23 cellular contexts compared by ENCODE assay signal in the genomic region with DNA sequence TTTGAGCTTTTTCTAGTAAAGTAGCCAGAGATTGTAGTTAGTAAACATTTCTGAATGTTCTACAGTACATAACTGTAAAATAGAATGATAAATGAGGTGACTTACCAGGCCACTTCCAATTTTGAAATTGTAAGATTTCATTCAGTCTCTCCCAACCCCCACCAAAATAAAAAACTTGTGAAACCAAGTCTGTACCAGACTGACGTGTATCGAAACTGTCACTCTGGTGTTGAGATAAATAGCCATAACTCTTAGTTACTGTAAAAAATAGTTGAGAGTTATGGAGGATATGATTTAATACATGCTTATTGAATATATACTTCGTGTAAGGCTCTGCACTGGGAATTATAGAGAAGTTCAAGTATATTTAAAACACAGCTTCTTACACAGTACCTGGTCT.
DNase-seq lines count a peak whose midpoint lies in the region; ATAC-seq lines count a peak whose summit lies in the region.
"Had no signal": no experiment of that assay in that cellular context is flagged by ENCODE, and none has a peak within 500 bp of the region (broad histone marks: within the 10 kb centered on the region; RNA-seq: fewer than 3 reads in every experiment).

No MANE protein-coding gene starts in this region.

- H3K27ac Mint-ChIP-seq in effector memory CD8-positive, alpha-beta T cell = peak overlapping the region in 1 of 2 donors; percentile 5
- H3K27ac Mint-ChIP-seq: activated naive CD8-positive, alpha-beta T cell treated with anti-CD3 and anti-CD28 coated beads, Interleukin-2, amount 50 U/mL, for 24 hours; stimulated activated naive B cell treated with anti-CD40 and anti-IgM and Interleukin-4, amounts not matched to agents 10 μg/mL and 1 μg/mL and 100 μg/mL, for 72 hours had no signal

- no peak for DNase-seq in effector memory CD8-positive, alpha-beta T cell
- DNase-seq in inferior parietal cortex (ENCODE audit: extremely low spot score) = no peak
- DNase-seq in DMS153 (lab: John Stamatoyannopoulos, UW) = no peak
- no peak for DNase-seq in activated CD4-positive, alpha-beta T cell treated with anti-CD3 and anti-CD28 coated beads, Interleukin-2, amount 50 U/mL, for 4 hours
- DNase-seq: activated CD4-positive, alpha-beta T cell treated with anti-CD3 and anti-CD28 coated beads, Interleukin-2, amount 50 U/mL, for 1 hour; activated gamma-delta T cell; activated naive CD8-positive, alpha-beta T cell treated with anti-CD3 and anti-CD28 coated beads, Interleukin-2, amount 50 U/mL, for 24 hours; C1 segment of cervical spinal cord; Calu3; effector CD8-positive, alpha-beta T cell; hypothalamus; islet precursor cell; mucosa of descending colon; NCI-H1092; NCI-H2081; small intestine; stimulated activated naive B cell treated with anti-CD40 and anti-IgM and Interleukin-4, amounts not matched to agents 10 μg/mL and 1 μg/mL and 100 μg/mL, for 72 hours; uterus had no signal

- peaks cover 9 to 11% of the 10 kb centered on the region in 2 donors for H3K4me1 Mint-ChIP-seq in effector memory CD8-positive, alpha-beta T cell (ENCODE audit: low read depth in 2 of 2)
- H3K4me1 Mint-ChIP-seq: activated naive CD8-positive, alpha-beta T cell treated with anti-CD3 and anti-CD28 coated beads, Interleukin-2, amount 50 U/mL, for 24 hours; stimulated activated naive B cell treated with anti-CD40 and anti-IgM and Interleukin-4, amounts not matched to agents 10 μg/mL and 1 μg/mL and 100 μg/mL, for 72 hours had no signal

- peaks cover under 1% of the 10 kb centered on the region for H3K36me3 Mint-ChIP-seq in effector memory CD8-positive, alpha-beta T cell (ENCODE audit: insufficient read depth)
- H3K36me3 Mint-ChIP-seq: stimulated activated naive B cell treated with anti-CD40 and anti-IgM and Interleukin-4, amounts not matched to agents 10 μg/mL and 1 μg/mL and 100 μg/mL, for 72 hours had no signal

- H3K27me3 Mint-ChIP-seq in effector memory CD8-positive, alpha-beta T cell = no peaks in the 10 kb centered on the region
- H3K27me3 Mint-ChIP-seq: activated naive CD8-positive, alpha-beta T cell treated with anti-CD3 and anti-CD28 coated beads, Interleukin-2, amount 50 U/mL, for 24 hours; stimulated activated naive B cell treated with anti-CD40 and anti-IgM and Interleukin-4, amounts not matched to agents 10 μg/mL and 1 μg/mL and 100 μg/mL, for 72 hours had no signal

- no peaks in the 10 kb centered on the region for H3K9me3 Mint-ChIP-seq in effector memory CD8-positive, alpha-beta T cell

- ATAC-seq in GM18499 (IDR thresholded peaks at IDR 0.05; ENCODE audit: insufficient read depth, unreplicated experiment) (peak; percentile 84), GM21390 (IDR thresholded peaks at IDR 0.05; ENCODE audit: unreplicated experiment) (peak; percentile 84), HG03175 (IDR thresholded peaks at IDR 0.05; ENCODE audit: unreplicated experiment) (peak; percentile 69), esophagus mucosa (no peak)
- peak; percentile 70 for ATAC-seq in effector memory CD8-positive, alpha-beta T cell (replicated peaks)
- ATAC-seq: activated naive CD8-positive, alpha-beta T cell treated with anti-CD3 and anti-CD28 coated beads, Interleukin-2, amount 50 U/mL, for 24 hours; gastroesophageal sphincter; mucosa of descending colon; stimulated activated naive B cell treated with anti-CD40 and anti-IgM and Interleukin-4, amounts not matched to agents 10 μg/mL and 1 μg/mL and 100 μg/mL, for 72 hours had no signal

- H3K4me3 Mint-ChIP-seq in effector memory CD8-positive, alpha-beta T cell = no peak overlapping the region
- H3K4me3 Mint-ChIP-seq: activated naive CD8-positive, alpha-beta T cell treated with anti-CD3 and anti-CD28 coated beads, Interleukin-2, amount 50 U/mL, for 24 hours; stimulated activated naive B cell treated with anti-CD40 and anti-IgM and Interleukin-4, amounts not matched to agents 10 μg/mL and 1 μg/mL and 100 μg/mL, for 72 hours had no signal
